Comparison of ENCODE assay signal across 1 cellular context in genomic region chr1:14443164-14443787, GRCh38.
TF ChIP-seq lines count a peak whose summit lies in the region.

No MANE protein-coding gene starts in this region.

TF ChIP-seq in K562, 482 proteins besides CTCF, POLR2A, EP300 and RAD21 (continued from another document and continues in another):
- TF ChIP-seq PRDM10 (IDR thresholded peaks at IDR 0.05; ENCODE audit: partially characterized antibody) (no peak), MTA3 (IDR thresholded peaks at IDR 0.05; ENCODE audit: borderline replicate concordance) (peak; percentile 82; the same call in 1 of the 2 replicates), CUX1 (CRISPR knock-in tag; IDR thresholded peaks at IDR 0.05) (no peak), MTA2 (IDR thresholded peaks at IDR 0.05; ENCODE audit: low read depth) (peak; percentile 71), CREB5 (CRISPR knock-in tag; IDR thresholded peaks at IDR 0.05) (no peak), HNRNPK (IDR thresholded peaks at IDR 0.05; ENCODE audit: low read depth, low read length, poor library complexity, severe bottlenecking) (no peak), CBX3 (IDR thresholded peaks at IDR 0.05; ENCODE audit: borderline replicate concordance in 1 of 2, low read length in 2 of 2) (no peak; a peak in 1 of 3 replicates), ZHX1 (conservative IDR thresholded peaks at IDR 0.05; ENCODE audit: low read length) (no peak), ZBTB33 (CRISPR knock-in tag; IDR thresholded peaks at IDR 0.05) (no peak), ZNF592 (IDR thresholded peaks at IDR 0.05) (no peak), HNRNPLL (IDR thresholded peaks at IDR 0.05; ENCODE audit: low read depth, low read length, poor library complexity, severe bottlenecking) (no peak), ZNF740 (CRISPR knock-in tag; IDR thresholded peaks at IDR 0.05) (no peak), ZNF740 (tag; IDR thresholded peaks at IDR 0.05) (no peak), FOXP4 (CRISPR knock-in tag; IDR thresholded peaks at IDR 0.05; ENCODE audit: borderline replicate concordance) (no peak), ZNF764 (CRISPR knock-in tag; IDR thresholded peaks at IDR 0.05; ENCODE audit: low read depth) (no peak), GABPB2 (CRISPR knock-in tag; conservative IDR thresholded peaks at IDR 0.05) (no peak), TAL1 (IDR thresholded peaks at IDR 0.05) (peak; percentile 84), GATA2 (CRISPR knock-in tag; IDR thresholded peaks at IDR 0.05) (peak; percentile 76), HIVEP1 (CRISPR knock-in tag; IDR thresholded peaks at IDR 0.05) (no peak), PCBP1 (IDR thresholded peaks at IDR 0.05; ENCODE audit: low read depth, low read length, poor library complexity, severe bottlenecking) (no peak), ZNF589 (CRISPR knock-in tag; IDR thresholded peaks at IDR 0.05; ENCODE audit: low read depth) (peak; percentile 56; the same call in 1 of the 2 replicates), NCOA1 (IDR thresholded peaks at IDR 0.05; ENCODE audit: low read depth) (peak; percentile 52; the same call in 1 of the 2 replicates), ZNF77 (CRISPR knock-in tag; IDR thresholded peaks at IDR 0.05) (no peak), TRIM24 (IDR thresholded peaks at IDR 0.05) (peak in 1 of 2 experiments; percentile 62; a peak in 1 of 4 replicates), ATF1 (CRISPR knock-in tag; IDR thresholded peaks at IDR 0.05) (no peak), ATF1 (tag; IDR thresholded peaks at IDR 0.05) (no peak), NR3C1 (CRISPR knock-in tag; IDR thresholded peaks at IDR 0.05) (no peak), CLOCK (CRISPR knock-in tag; IDR thresholded peaks at IDR 0.05; ENCODE audit: borderline replicate concordance) (no peak)
